In the genomic region with DNA sequence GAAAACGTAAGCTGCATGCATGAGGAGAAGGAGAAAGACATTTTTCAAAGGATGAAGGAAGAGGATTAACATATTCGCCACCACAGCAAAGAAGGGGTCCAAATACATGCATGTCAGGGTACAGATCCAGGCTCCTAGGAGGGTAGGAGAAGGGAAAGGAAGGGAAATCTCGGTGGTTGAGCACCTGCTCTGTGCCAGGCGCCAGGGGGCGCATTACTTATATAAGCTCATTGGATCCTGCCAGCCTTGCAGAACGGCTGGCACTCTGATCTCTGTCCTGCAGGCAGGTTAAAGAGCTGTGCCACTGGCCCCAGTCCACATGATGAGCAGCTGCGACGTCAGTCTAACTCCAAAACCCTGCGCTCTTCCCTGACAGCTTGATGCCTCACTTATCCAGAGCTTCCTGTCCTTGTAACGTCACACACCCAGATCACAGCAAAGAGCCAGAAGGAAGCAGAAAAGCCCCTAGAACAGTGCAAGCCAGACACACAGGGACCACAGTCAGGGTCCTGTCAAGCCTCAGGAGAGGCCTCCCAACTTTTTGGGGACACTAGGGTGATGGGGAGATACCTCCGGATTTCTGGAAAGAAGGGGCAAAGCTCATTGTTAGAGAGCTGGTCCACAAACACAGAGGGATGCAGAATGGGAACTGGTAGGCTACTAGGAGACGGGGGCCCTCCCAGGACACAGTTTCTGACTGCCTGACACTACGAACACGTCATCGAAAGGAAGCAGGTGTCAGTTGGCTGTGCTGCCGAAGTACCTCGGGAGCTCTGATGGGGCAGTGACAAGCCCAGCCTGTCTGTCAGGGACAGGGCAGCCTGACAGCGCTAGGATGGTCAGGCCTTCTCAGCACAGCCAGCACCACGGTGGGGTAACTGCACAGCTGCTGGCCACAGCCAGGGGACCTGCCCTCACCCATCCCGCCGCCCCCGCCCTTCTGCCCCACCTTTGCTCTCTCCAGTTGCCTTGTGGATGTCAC, we compare ENCODE assay signal across 8 cellular contexts.
DNase-seq lines count a peak whose midpoint lies in the region; ATAC-seq, FAIRE-seq and TF ChIP-seq lines count a peak whose summit lies in the region.

No MANE protein-coding gene starts in this region.

- no peak overlapping the region for H3K4me3 ChIP-seq in Jurkat, Clone E6-1 (ENCODE audit: low read length)
- H3K4me3 ChIP-seq in NT2/D1 (ENCODE audit: insufficient read length, low read depth) = no peak overlapping the region
- no peak overlapping the region for H3K4me3 ChIP-seq in hepatocyte
- H3K4me3 ChIP-seq in small intestine (ENCODE audit: low read depth in 1 of 2, low read length in 2 of 2) = no peak overlapping the region

- no peak overlapping the region for H3K9ac ChIP-seq in NT2/D1 (ENCODE audit: insufficient read length, low read depth)

- H3K4me2 ChIP-seq in hepatocyte = no peak overlapping the region

- no peaks in the 10 kb centered on the region for H3K27me3 ChIP-seq in NT2/D1 (ENCODE audit: insufficient read depth, insufficient read length)
- H3K27me3 ChIP-seq in hepatocyte = no peaks in the 10 kb centered on the region
- H3K27me3 ChIP-seq in small intestine (ENCODE audit: control insufficient read depth in 2 of 2, insufficient read depth in 2 of 2, low read length in 2 of 2) = no peaks in the 10 kb centered on the region

- ATAC-seq in GM19455 (IDR thresholded peaks at IDR 0.05; ENCODE audit: unreplicated experiment) = peak; percentile 61

- H3K27ac ChIP-seq in hepatocyte = no peak overlapping the region
- H3K27ac ChIP-seq in small intestine (ENCODE audit: low read depth in 1 of 2, low read length in 1 of 2) = no peak overlapping the region

- FAIRE-seq in small intestine (lab: Jason Lieb, UNC) = no peak

- H3K36me3 ChIP-seq in NT2/D1 (ENCODE audit: insufficient read depth, insufficient read length, low read length) = no peaks in the 10 kb centered on the region
- H3K36me3 ChIP-seq in hepatocyte (replicated peaks; ENCODE audit: insufficient read depth, low read depth) = no peaks in the 10 kb centered on the region
- no peaks in the 10 kb centered on the region for H3K36me3 ChIP-seq in small intestine (ENCODE audit: control insufficient read depth in 2 of 2, insufficient read depth in 2 of 2, low read length in 2 of 2)

- H3K79me2 ChIP-seq in hepatocyte = no peaks in the 10 kb centered on the region

- peak; percentile 78 for TF ChIP-seq CTCF in hepatocyte (IDR thresholded peaks at IDR 0.05; ENCODE audit: poor library complexity)

- no peaks in the 10 kb centered on the region for H4K20me1 ChIP-seq in hepatocyte (ENCODE audit: insufficient read depth, poor library complexity, severe bottlenecking)

- no peaks in the 10 kb centered on the region for H3K9me2 ChIP-seq in hepatocyte (replicated peaks; ENCODE audit: insufficient read depth)

- DNase-seq in Caki2 (ENCODE audit: low read depth) (peak; percentile 53), NT2/D1 (ENCODE audit: low read depth, low spot score) (peak; percentile 68), amygdala (lab: John Stamatoyannopoulos, UW) (peak in 44 of 56 donors; percentile 4 to 79 (median 30)), hepatocyte (ENCODE audit: low spot score) (peak; percentile 86), small intestine (peak; percentile 87), mesenteric fat pad (ENCODE audit: low spot score) (no peak)
- DNase-seq in Jurkat, Clone E6-1 (ENCODE audit: low read depth, low spot score) = peak; percentile 41

- in situ Hi-C loops in Caki2 (cut with HindIII; ENCODE audit: low pct_unique_long_range_greater_than_20kb, low sequenced_read_pairs) = no loop called here

- no peaks in the 10 kb centered on the region for H3K9me3 ChIP-seq in NT2/D1 (ENCODE audit: insufficient read depth, low read length)
- no peaks in the 10 kb centered on the region for H3K9me3 ChIP-seq in hepatocyte (ENCODE audit: low read depth)
- no peaks in the 10 kb centered on the region for H3K9me3 ChIP-seq in small intestine (ENCODE audit: control insufficient read depth, low read depth)

- H3K4me1 ChIP-seq in NT2/D1 (ENCODE audit: insufficient read depth, insufficient read length) (peaks cover 11% of the 10 kb centered on the region), hepatocyte (ENCODE audit: insufficient read depth) (peaks cover 3% of the 10 kb centered on the region), small intestine (ENCODE audit: control insufficient read depth in 2 of 2, insufficient read depth in 1 of 2, low read depth in 1 of 2, low read length in 1 of 2) (peaks cover 0 to 13% of the 10 kb centered on the region in 2 donors)

- no peak overlapping the region for H2AFZ ChIP-seq in hepatocyte

- 52% methylated on average over 18 of the region's 22 CpGs for WGBS in hepatocyte (ENCODE audit: low lambda C conversion rate, missing lambda C conversion rate)
- WGBS in small intestine, 3 donors = 35 to 50% (median 40%) methylated on average over 22 of the region's 22 CpGs
